ENCODE assay signal across 16 cellular contexts in genomic region chr20:50426865-50427739, GRCh38.
A peak's percentile ranks its signal among the peaks of the same experiment; 100 is the strongest.
DNase-seq lines count a peak whose midpoint lies in the region; ATAC-seq, FAIRE-seq and TF ChIP-seq lines count a peak whose summit lies in the region.
"Had no signal": no experiment of that assay in that cellular context is flagged by ENCODE, and none has a peak within 500 bp of the region (broad histone marks: within the 10 kb centered on the region; RNA-seq: fewer than 3 reads in every experiment).

No MANE protein-coding gene starts in this region.

- no peak overlapping the region for H3K4me3 ChIP-seq in K562
- H3K4me3 ChIP-seq in mesenchymal stem cell (ENCODE audit: insufficient read depth in 1 of 2, low read depth in 1 of 2, low read length in 2 of 2), result no peak overlapping the region
- H3K4me3 ChIP-seq in GM23248, result no peak overlapping the region
- no peak overlapping the region for H3K4me3 ChIP-seq in mucosa of descending colon
- H3K4me3 ChIP-seq: left lung, testis had no signal

- H3K27ac ChIP-seq in K562 (ENCODE audit: extremely low read depth, low read depth, low read length) (no peak overlapping the region), mesenchymal stem cell (ENCODE audit: low read length, poor library complexity, severe bottlenecking) (no peak overlapping the region), GM23248 (no peak overlapping the region)
- H3K27ac ChIP-seq: testis had no signal

- no peak; the same call in 1 of the 2 replicates for TF ChIP-seq EP300 in K562 (IDR thresholded peaks at IDR 0.05; ENCODE audit: low read length)

- H3K9me3 ChIP-seq in K562 (replicated peaks; ENCODE audit: control insufficient read depth, insufficient read depth, low read depth, low read length) (no peaks in the 10 kb centered on the region), mesenchymal stem cell (ENCODE audit: control insufficient read depth, low read length) (no peaks in the 10 kb centered on the region), GM23248 (ENCODE audit: low read depth) (no peaks in the 10 kb centered on the region), mucosa of descending colon (no peaks in the 10 kb centered on the region)
- H3K9me3 ChIP-seq: left lung, testis had no signal

- 35% methylated on average over 6 of the region's 6 CpGs for WGBS in K562 (ENCODE audit: insufficient coverage, low coverage, missing lambda C conversion rate)
- WGBS in mesenchymal stem cell, result 83% methylated on average over 5 of the region's 6 CpGs
- 89 to 92% methylated on average over 6 of the region's 6 CpGs for WGBS in GM23248 (ENCODE audit: low coverage in 1 of 2, low lambda C conversion rate in 2 of 2, missing lambda C conversion rate in 2 of 2), 2 experiments

- peak overlapping the region; percentile 87 for H2BK120ac ChIP-seq in mesenchymal stem cell (ENCODE audit: low read depth, low read length)

- no peaks in the 10 kb centered on the region for H3K79me1 ChIP-seq in mesenchymal stem cell (replicated peaks; ENCODE audit: low read length, poor library complexity, severe bottlenecking)

- no peaks in the 10 kb centered on the region for H3K79me2 ChIP-seq in K562 (ENCODE audit: control insufficient read depth, insufficient read depth, low read length)
- H3K79me2 ChIP-seq in GM23248 (ENCODE audit: insufficient read depth), result no peaks in the 10 kb centered on the region

- peak overlapping the region; percentile 69 for H2AFZ ChIP-seq in K562 (ENCODE audit: low read depth, low read length)
- H2AFZ ChIP-seq in mesenchymal stem cell (ENCODE audit: low read depth, low read length), result no peak overlapping the region
- no peak overlapping the region; the same call in 1 of the 2 replicates for H2AFZ ChIP-seq in GM23248

- no peaks in the 10 kb centered on the region for H3K36me3 ChIP-seq in K562 (ENCODE audit: control insufficient read depth, insufficient read depth, low read length)
- H3K36me3 ChIP-seq in mesenchymal stem cell (ENCODE audit: control insufficient read depth in 1 of 2, insufficient read depth in 2 of 2, low read depth in 1 of 2, low read length in 2 of 2), result no peaks in the 10 kb centered on the region
- no peaks in the 10 kb centered on the region for H3K36me3 ChIP-seq in GM23248 (ENCODE audit: low read depth)
- H3K36me3 ChIP-seq in mucosa of descending colon (ENCODE audit: low read depth), result no peaks in the 10 kb centered on the region
- H3K36me3 ChIP-seq: left lung had no signal

- no peaks in the 10 kb centered on the region for H3K9me2 ChIP-seq in GM23248 (ENCODE audit: insufficient read depth)

- H3K4me2 ChIP-seq in K562 (ENCODE audit: insufficient read depth, low read length) (peak overlapping the region; percentile 12; the same call in 1 of the 2 replicates), mesenchymal stem cell (ENCODE audit: low read length, poor library complexity, severe bottlenecking) (no peak overlapping the region), GM23248 (ENCODE audit: unreplicated experiment) (no peak overlapping the region)

- peak overlapping the region; percentile 59 to 92 for H3K4ac ChIP-seq in mesenchymal stem cell (ENCODE audit: low read depth in 1 of 2, low read length in 2 of 2)

- H2AK5ac ChIP-seq in mesenchymal stem cell (ENCODE audit: low read length, severe bottlenecking), result no peak overlapping the region

- peak overlapping the region; percentile 30 to 92 for H2BK12ac ChIP-seq in mesenchymal stem cell (ENCODE audit: low read length in 2 of 2)

- H3K18ac ChIP-seq in mesenchymal stem cell (ENCODE audit: low read depth in 1 of 2, low read length in 2 of 2), result peak overlapping the region; percentile 88 to 91

- H3K9ac ChIP-seq in K562 (ENCODE audit: insufficient read depth in 1 of 2, low read depth in 2 of 2, low read length in 2 of 2) (no peak overlapping the region; a peak in 1 of 4 replicates), mesenchymal stem cell (ENCODE audit: low read length) (peak overlapping the region; percentile 25), GM23248 (no peak overlapping the region)

- 0 out of 2 replicates have a peak, but pooled peaks cover 3% of the 10 kb centered on the region for H3F3A ChIP-seq in GM23248 (ENCODE audit: insufficient read depth)

- no peak for ATAC-seq in left ventricle myocardium superior
- no peak for ATAC-seq in Right ventricle myocardium superior (ENCODE audit: poor library complexity)
- ATAC-seq in K562, result no peak
- no peak for ATAC-seq in mucosa of descending colon
- ATAC-seq: left lung, T-helper 17 cell had no signal

- H3K27me3 ChIP-seq in K562 (ENCODE audit: control insufficient read depth in 2 of 2, insufficient read depth in 2 of 2, low read length in 2 of 2) (no peaks in the 10 kb centered on the region), mesenchymal stem cell (ENCODE audit: control insufficient read depth in 1 of 2, insufficient read depth in 1 of 2, low read length in 2 of 2) (no peaks in the 10 kb centered on the region), GM23248 (replicated peaks; ENCODE audit: insufficient read depth) (no peaks in the 10 kb centered on the region)
- H3K27me3 ChIP-seq: left lung, testis had no signal

- no peaks in the 10 kb centered on the region for H3K9me1 ChIP-seq in K562 (ENCODE audit: control insufficient read depth, insufficient read depth, low read length)

- no peak overlapping the region for H2BK5ac ChIP-seq in mesenchymal stem cell (ENCODE audit: low read depth, low read length, poor library complexity, severe bottlenecking)

- FAIRE-seq in K562 (lab: Jason Lieb, UNC), result no peak
- FAIRE-seq: G401.6 had no signal

- H3K23ac ChIP-seq in mesenchymal stem cell (ENCODE audit: low read length in 2 of 2), result no peak overlapping the region

- peak overlapping the region; percentile 8 for H4K8ac ChIP-seq in mesenchymal stem cell (ENCODE audit: low read length)

- BruUV-seq in K562 (replicated peaks; lab: Mats Ljungman, UMichigan), result no TSS peak

- intact Hi-C loops in left ventricle myocardium superior (cut with micrococcal nuclease), result no loop called here
- intact Hi-C loops in Right ventricle myocardium superior (cut with DNase I), result no loop called here
- intact Hi-C loops in K562 (cut with micrococcal nuclease), result no loop called here
- intact Hi-C loops in mucosa of descending colon (cut with DNase I, micrococcal nuclease), result no loop called here

- in situ Hi-C loops in K562 (cut with MboI), result no loop called here
- in situ Hi-C loops in GM23248 (cut with MboI), result no loop called here

- peak overlapping the region; percentile 84 for H4K91ac ChIP-seq in mesenchymal stem cell (ENCODE audit: low read length)

- no peak for TF ChIP-seq RAD21 in K562 (CRISPR knock-in tag; conservative IDR thresholded peaks at IDR 0.05 in 1 of 2, IDR thresholded peaks at IDR 0.05 in 1 of 2)

- CTCF ChIA-PET in K562 (lab: Yijun Ruan, JAX; ENCODE audit: low intra/inter-chr PET ratio), result no interaction called here

- peaks cover 30 to 41% of the 10 kb centered on the region in 2 experiments for H3K4me1 ChIP-seq in K562 (replicated peaks in 1 of 2; ENCODE audit: control insufficient read depth in 2 of 2, insufficient read depth in 2 of 2, low read length in 2 of 2)
- H3K4me1 ChIP-seq in mesenchymal stem cell (ENCODE audit: control insufficient read depth, insufficient read depth, low read depth, low read length), result peaks cover 25% of the 10 kb centered on the region
- H3K4me1 ChIP-seq in GM23248 (ENCODE audit: insufficient read depth), result peaks cover 28% of the 10 kb centered on the region
- peaks cover 30% of the 10 kb centered on the region for H3K4me1 ChIP-seq in mucosa of descending colon (ENCODE audit: low read depth)

- no peaks in the 10 kb centered on the region for H4K20me1 ChIP-seq in K562 (replicated peaks; ENCODE audit: control insufficient read depth, insufficient read depth, low read length)
- no peaks in the 10 kb centered on the region for H4K20me1 ChIP-seq in GM23248 (ENCODE audit: insufficient read depth)

- no peak overlapping the region for H2BK15ac ChIP-seq in mesenchymal stem cell (ENCODE audit: low read depth, poor library complexity, severe bottlenecking)

- no peak for TF ChIP-seq CTCF in K562 (IDR thresholded peaks at IDR 0.05 in 2 of 3, conservative IDR thresholded peaks at IDR 0.05 in 1 of 3; ENCODE audit: insufficient read depth in 2 of 3, low read depth in 1 of 3, low read length in 3 of 3)
- TF ChIP-seq CTCF in mucosa of descending colon (IDR thresholded peaks at IDR 0.05), result no peak

- no peak for TF ChIP-seq POLR2A in K562 (conservative IDR thresholded peaks at IDR 0.05)

- DNase-seq in left ventricle myocardium superior (peak; percentile 17), Right ventricle myocardium superior (no peak), K562 (ENCODE audit: extremely low read depth in 1 of 4, low spot score in 3 of 4) (no peak), mesenchymal stem cell (peak; percentile 48), GM23248 (no peak), mucosa of descending colon (no peak), NCI-H187 (lab: John Stamatoyannopoulos, UW) (no peak)
- no peak for DNase-seq in stimulated activated CD4-positive, alpha-beta T cell treated with anti-CD3 and anti-CD28 coated beads, Interleukin-2, amount 100 ng/mL, for 24 hours
- DNase-seq: activated CD4-positive, alpha-beta T cell treated with anti-CD3 and anti-CD28 coated beads for 36 hours; left lung; naive B cell; NCI-H1105; stimulated activated CD4-positive, alpha-beta T cell treated with anti-CD3 and anti-CD28 coated beads, Interleukin-1b, Interleukin-23, amount 100 ng/mL, for 48 hours; T-helper 17 cell had no signal

- no peak overlapping the region for H3K14ac ChIP-seq in mesenchymal stem cell (ENCODE audit: low read length in 2 of 2)

- POLR2A ChIA-PET in K562 (lab: Yijun Ruan, JAX), result interaction anchor here (0.6 to 1.3 kb wide), 5 partner anchors 32 to 234 kb away, joined by 3 to 4 read pairs (median 3); no protein-coding TSS in a partner anchor

TF ChIP-seq in K562, 482 proteins besides CTCF, POLR2A, EP300 and RAD21 (continues in another document):
- no peak for TF ChIP-seq SAFB2 (IDR thresholded peaks at IDR 0.05; ENCODE audit: borderline replicate concordance, low read depth, low read length, severe bottlenecking)
- TF ChIP-seq GTF2F1 (IDR thresholded peaks at IDR 0.05; ENCODE audit: low read depth, low read length), result no peak
- peak; percentile 8; the same call in 1 of the 2 replicates for TF ChIP-seq ARID1B (IDR thresholded peaks at IDR 0.05)
- no peak for TF ChIP-seq JUNB (CRISPR knock-in tag; conservative IDR thresholded peaks at IDR 0.05)
- peak; percentile 45; the same call in 1 of the 2 replicates for TF ChIP-seq CTBP1 (IDR thresholded peaks at IDR 0.05; ENCODE audit: borderline replicate concordance)
- no peak for TF ChIP-seq MAX (CRISPR knock-in tag; IDR thresholded peaks at IDR 0.05)
- no peak for TF ChIP-seq MXD1 (CRISPR knock-in tag; IDR thresholded peaks at IDR 0.05; ENCODE audit: borderline replicate concordance, poor library complexity, severe bottlenecking)

Comparison
In these comparisons a context has a peak if more than half of its experiments do, and no peak if none do; other contexts are left out.
1. DNase-seq: peak in left ventricle myocardium superior (single experiment) and mesenchymal stem cell (single experiment); none in Right ventricle myocardium superior (single experiment), K562 (0 of 4), GM23248 (single experiment), stimulated activated CD4-positive, alpha-beta T cell treated with anti-CD3 and anti-CD28 coated beads, Interleukin-2, amount 100 ng/mL, for 24 hours (0 of 2), mucosa of descending colon (0 of 3) and NCI-H187 (0 of 2).